1 cellular context compared by ENCODE assay signal in genomic region chr10:100356067-100357017, GRCh38.
TF ChIP-seq lines count a peak whose summit lies in the region.

No MANE protein-coding gene starts in this region.

TF ChIP-seq in A549, 52 proteins besides CTCF, POLR2A, EP300 and RAD21:
- no peak for TF ChIP-seq HOXB5 (CRISPR knock-in tag; IDR thresholded peaks at IDR 0.05)
- TF ChIP-seq HDAC2 (IDR thresholded peaks at IDR 0.05), result no peak
- no peak for TF ChIP-seq EHF (CRISPR knock-in tag; IDR thresholded peaks at IDR 0.05)
- no peak for TF ChIP-seq HEYL (CRISPR knock-in tag; IDR thresholded peaks at IDR 0.05)
- TF ChIP-seq FOXS1 (CRISPR knock-in tag; IDR thresholded peaks at IDR 0.05), result no peak
- no peak for TF ChIP-seq MAFK (IDR thresholded peaks at IDR 0.05; ENCODE audit: partially characterized antibody)
- TF ChIP-seq RNF2 (IDR thresholded peaks at IDR 0.05; ENCODE audit: borderline replicate concordance, low read depth), result no peak
- no peak for TF ChIP-seq FOSL2 (IDR thresholded peaks at IDR 0.05)
- TF ChIP-seq FOSL2 (CRISPR knock-in tag; IDR thresholded peaks at IDR 0.05), result no peak
- no peak for TF ChIP-seq POLR2AphosphoS2 (conservative IDR thresholded peaks at IDR 0.05; ENCODE audit: low read length)
- no peak for TF ChIP-seq MAZ (IDR thresholded peaks at IDR 0.05; ENCODE audit: borderline replicate concordance, low read depth, low read length)
- TF ChIP-seq, protein P1, sequence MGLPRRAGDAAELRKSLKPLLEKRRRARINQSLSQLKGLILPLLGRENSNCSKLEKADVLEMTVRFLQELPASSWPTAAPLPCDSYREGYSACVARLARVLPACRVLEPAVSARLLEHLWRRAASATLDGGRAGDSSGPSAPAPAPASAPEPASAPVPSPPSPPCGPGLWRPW (IDR thresholded peaks at IDR 0.05), result no peak
- TF ChIP-seq, protein P2, sequence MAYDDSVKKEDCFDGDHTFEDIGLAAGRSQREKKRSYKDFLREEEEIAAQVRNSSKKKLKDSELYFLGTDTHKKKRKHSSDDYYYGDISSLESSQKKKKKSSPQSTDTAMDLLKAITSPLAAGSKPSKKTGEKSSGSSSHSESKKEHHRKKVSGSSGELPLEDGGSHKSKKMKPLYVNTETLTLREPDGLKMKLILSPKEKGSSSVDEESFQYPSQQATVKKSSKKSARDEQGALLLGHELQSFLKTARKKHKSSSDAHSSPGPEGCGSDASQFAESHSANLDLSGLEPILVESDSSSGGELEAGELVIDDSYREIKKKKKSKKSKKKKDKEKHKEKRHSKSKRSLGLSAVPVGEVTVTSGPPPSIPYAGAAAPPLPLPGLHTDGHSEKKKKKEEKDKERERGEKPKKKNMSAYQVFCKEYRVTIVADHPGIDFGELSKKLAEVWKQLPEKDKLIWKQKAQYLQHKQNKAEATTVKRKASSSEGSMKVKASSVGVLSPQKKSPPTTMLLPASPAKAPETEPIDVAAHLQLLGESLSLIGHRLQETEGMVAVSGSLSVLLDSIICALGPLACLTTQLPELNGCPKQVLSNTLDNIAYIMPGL (CRISPR knock-in tag; IDR thresholded peaks at IDR 0.05; ENCODE audit: borderline replicate concordance), result no peak
- no peak for TF ChIP-seq CBX2 (IDR thresholded peaks at IDR 0.05; ENCODE audit: borderline replicate concordance, low read depth)
- no peak for TF ChIP-seq RFX5 (IDR thresholded peaks at IDR 0.05)
- TF ChIP-seq KDM1A (IDR thresholded peaks at IDR 0.05; ENCODE audit: low read depth), result no peak
- no peak for TF ChIP-seq BHLHE40 (IDR thresholded peaks at IDR 0.05; ENCODE audit: low read depth, low read length)
- TF ChIP-seq, protein P3, sequence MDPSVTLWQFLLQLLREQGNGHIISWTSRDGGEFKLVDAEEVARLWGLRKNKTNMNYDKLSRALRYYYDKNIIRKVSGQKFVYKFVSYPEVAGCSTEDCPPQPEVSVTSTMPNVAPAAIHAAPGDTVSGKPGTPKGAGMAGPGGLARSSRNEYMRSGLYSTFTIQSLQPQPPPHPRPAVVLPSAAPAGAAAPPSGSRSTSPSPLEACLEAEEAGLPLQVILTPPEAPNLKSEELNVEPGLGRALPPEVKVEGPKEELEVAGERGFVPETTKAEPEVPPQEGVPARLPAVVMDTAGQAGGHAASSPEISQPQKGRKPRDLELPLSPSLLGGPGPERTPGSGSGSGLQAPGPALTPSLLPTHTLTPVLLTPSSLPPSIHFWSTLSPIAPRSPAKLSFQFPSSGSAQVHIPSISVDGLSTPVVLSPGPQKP (IDR thresholded peaks at IDR 0.05; ENCODE audit: low read depth, low read length), result no peak
- TF ChIP-seq ZFP36 (IDR thresholded peaks at IDR 0.05; ENCODE audit: borderline replicate concordance, partially characterized antibody), result no peak
- TF ChIP-seq, protein P4, sequence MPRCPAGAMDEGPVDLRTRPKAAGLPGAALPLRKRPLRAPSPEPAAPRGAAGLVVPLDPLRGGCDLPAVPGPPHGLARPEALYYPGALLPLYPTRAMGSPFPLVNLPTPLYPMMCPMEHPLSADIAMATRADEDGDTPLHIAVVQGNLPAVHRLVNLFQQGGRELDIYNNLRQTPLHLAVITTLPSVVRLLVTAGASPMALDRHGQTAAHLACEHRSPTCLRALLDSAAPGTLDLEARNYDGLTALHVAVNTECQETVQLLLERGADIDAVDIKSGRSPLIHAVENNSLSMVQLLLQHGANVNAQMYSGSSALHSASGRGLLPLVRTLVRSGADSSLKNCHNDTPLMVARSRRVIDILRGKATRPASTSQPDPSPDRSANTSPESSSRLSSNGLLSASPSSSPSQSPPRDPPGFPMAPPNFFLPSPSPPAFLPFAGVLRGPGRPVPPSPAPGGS (IDR thresholded peaks at IDR 0.05), result no peak
- no peak for TF ChIP-seq CBX8 (IDR thresholded peaks at IDR 0.05)
